ENCODE assay signal across 9 cellular contexts in genomic region chr1:210448293-210448892, GRCh38.
DNase-seq lines count a peak whose midpoint lies in the region; ATAC-seq and TF ChIP-seq lines count a peak whose summit lies in the region.
"Had no signal": no experiment of that assay in that cellular context is flagged by ENCODE, and none has a peak within 500 bp of the region (broad histone marks: within the 10 kb centered on the region; RNA-seq: fewer than 3 reads in every experiment).

No MANE protein-coding gene starts in this region.

- intact Hi-C loops in left lung (cut with DNase I): no loop called here

- in situ Hi-C loops in T47D (cut with HindIII; ENCODE audit: low pct_unique_long_range_greater_than_20kb, low sequenced_read_pairs): no loop called here

- TF ChIP-seq CTCF in left lung (IDR thresholded peaks at IDR 0.05): peak; percentile 23 to 39

- ATAC-seq in HG03432 (IDR thresholded peaks at IDR 0.05; ENCODE audit: unreplicated experiment): peak; percentile 60
- peak; percentile 83 for ATAC-seq in left lung
- ATAC-seq in GM18519 (IDR thresholded peaks at IDR 0.05; ENCODE audit: low FRiP score, unreplicated experiment): no peak
- no peak for ATAC-seq in GM18873 (IDR thresholded peaks at IDR 0.05; ENCODE audit: low FRiP score, unreplicated experiment)
- ATAC-seq in GM18870 (IDR thresholded peaks at IDR 0.05; ENCODE audit: unreplicated experiment): no peak

- DNase-seq in DMS53 treated with DMSO at 0.1 percent for 48 hours (lab: John Stamatoyannopoulos, UW; ENCODE audit: unreplicated experiment): peak; percentile 56
- peak; percentile 48 for DNase-seq in NCI-H774 (lab: John Stamatoyannopoulos, UW)
- DNase-seq in T47D (ENCODE audit: low read depth in 1 of 2, low spot score in 1 of 2): peak; percentile 33 to 71
- no peak for DNase-seq in left lung

- H3K4me3 ChIP-seq in left lung: no peak overlapping the region
- H3K4me3 ChIP-seq: skin epidermis had no signal

- H3K27ac ChIP-seq in left lung: no peak overlapping the region
- H3K27ac ChIP-seq: skin epidermis had no signal

- H3K27me3 ChIP-seq in left lung: no peaks in the 10 kb centered on the region

- H3K36me3 ChIP-seq in left lung: no peaks in the 10 kb centered on the region

- no peaks in the 10 kb centered on the region for H3K4me1 ChIP-seq in left lung

- no peaks in the 10 kb centered on the region for H3K9me3 ChIP-seq in left lung

Comparison
In these comparisons a context has a peak if more than half of its experiments do, and no peak if none do; other contexts are left out.
1. DNase-seq: peak in DMS53 treated with DMSO at 0.1 percent for 48 hours (single experiment), NCI-H774 (single experiment) and T47D (2 of 2); none in left lung (0 of 2).
2. ATAC-seq: peak in HG03432 (single experiment) and left lung (single experiment); none in GM18519 (single experiment), GM18873 (single experiment) and GM18870 (single experiment).